21 cellular contexts compared by ENCODE assay signal in genomic region chr3:89184151-89184550, GRCh38.
A peak's percentile ranks its signal among the peaks of the same experiment; 100 is the strongest.
DNase-seq lines count a peak whose midpoint lies in the region; TF ChIP-seq lines count a peak whose summit lies in the region.
"Had no signal": no experiment of that assay in that cellular context is flagged by ENCODE, and none has a peak within 500 bp of the region (broad histone marks: within the 10 kb centered on the region; RNA-seq: fewer than 3 reads in every experiment).

No MANE protein-coding gene starts in this region.

- H4K20me1 ChIP-seq in osteoblast (ENCODE audit: insufficient read depth, low read length), result no peaks in the 10 kb centered on the region

- H3K36me3 ChIP-seq in SK-N-MC (ENCODE audit: insufficient read depth, low read length), result peaks cover 7% of the 10 kb centered on the region; the same call in 1 of the 2 replicates
- no peaks in the 10 kb centered on the region for H3K36me3 ChIP-seq in iPS-20b (ENCODE audit: insufficient read depth, low read depth, low read length)
- no peaks in the 10 kb centered on the region for H3K36me3 ChIP-seq in prostate gland
- no peaks in the 10 kb centered on the region for H3K36me3 ChIP-seq in osteoblast (ENCODE audit: insufficient read depth, low read length)
- H3K36me3 ChIP-seq: MG63 had no signal

- no peak for TF ChIP-seq POLR2A in prostate gland (IDR thresholded peaks at IDR 0.05)

- WGBS in prostate gland, result 30% methylated on average over 2 of the region's 2 CpGs

- peak; percentile 15 for DNase-seq in DMS 273 (lab: John Stamatoyannopoulos, UW; ENCODE audit: unreplicated experiment)
- no peak for DNase-seq in DMS 273 treated with DMSO at 0.1 percent for 48 hours (lab: John Stamatoyannopoulos, UW)
- peak; percentile 31 for DNase-seq in NCI-H1105 (lab: John Stamatoyannopoulos, UW)
- no peak for DNase-seq in SK-N-MC (ENCODE audit: low read depth, low spot score)
- no peak for DNase-seq in NCI-H1436 treated with DMSO at 0.1 percent for 48 hours (lab: John Stamatoyannopoulos, UW)
- DNase-seq in prostate gland (ENCODE audit: low spot score), result no peak
- no peak for DNase-seq in osteoblast (ENCODE audit: insufficient read length, low spot score, missing footprints)
- DNase-seq: 8988T, COR-L47, DMS153, GDM1, H9, IMR-90, Karpas-422, MG63, NCI-H1092 treated with DMSO at 0.1 percent for 48 hours, NCI-H187 treated with DMSO at 0.1 percent for 48 hours, NCI-H526 treated with DMSO at 0.1 percent for 48 hours, Right ventricle myocardium superior, SK-N-SH had no signal

- no peak overlapping the region for H2AFZ ChIP-seq in osteoblast (ENCODE audit: low read length)

- intact Hi-C loops in prostate gland (cut with DNase I), result no loop called here

- H3K27me3 ChIP-seq in iPS-20b (ENCODE audit: insufficient read depth, low read length), result no peaks in the 10 kb centered on the region
- no peaks in the 10 kb centered on the region for H3K27me3 ChIP-seq in prostate gland (replicated peaks; ENCODE audit: insufficient read depth)
- no peaks in the 10 kb centered on the region for H3K27me3 ChIP-seq in osteoblast (ENCODE audit: insufficient read depth, low read length)
- H3K27me3 ChIP-seq: MG63 had no signal

- H3K4me1 ChIP-seq in iPS-20b (ENCODE audit: insufficient read depth, low read length) (peaks cover 27% of the 10 kb centered on the region), prostate gland (replicated peaks) (no peaks in the 10 kb centered on the region), osteoblast (ENCODE audit: insufficient read depth, low read length) (peaks cover 14% of the 10 kb centered on the region)

- TF ChIP-seq CTCF in prostate gland (IDR thresholded peaks at IDR 0.05) (no peak), osteoblast (IDR thresholded peaks at IDR 0.05; ENCODE audit: extremely low read depth, low read depth, low read length) (no peak)

- H3K9ac ChIP-seq in SK-N-MC (ENCODE audit: insufficient read length) (no peak overlapping the region), iPS-20b (ENCODE audit: low read depth, low read length) (no peak overlapping the region)
- H3K9ac ChIP-seq: SK-N-SH had no signal

- H3K79me2 ChIP-seq in osteoblast (ENCODE audit: insufficient read depth, low read length), result no peaks in the 10 kb centered on the region

- H3K4me3 ChIP-seq in SK-N-MC, result no peak overlapping the region
- 0 out of 2 replicates have a peak overlapping the region, but pooled peaks have one; percentile 9 for H3K4me3 ChIP-seq in iPS-20b (ENCODE audit: low read length)
- H3K4me3 ChIP-seq in prostate gland, result no peak overlapping the region
- no peak overlapping the region for H3K4me3 ChIP-seq in osteoblast (ENCODE audit: insufficient read depth, low read length)
- H3K4me3 ChIP-seq: MG63 had no signal

- H3K4me2 ChIP-seq in osteoblast (ENCODE audit: insufficient read depth, low read length), result no peak overlapping the region
- H3K4me2 ChIP-seq: SK-N-SH had no signal

- H3K9me3 ChIP-seq in SK-N-MC (ENCODE audit: low read depth, low read length) (peaks cover 4% of the 10 kb centered on the region; the same call in 1 of the 2 replicates), iPS-20b (ENCODE audit: insufficient read depth, low read depth, low read length) (no peaks in the 10 kb centered on the region), prostate gland (no peaks in the 10 kb centered on the region), osteoblast (ENCODE audit: low read depth, low read length) (no peaks in the 10 kb centered on the region)
- H3K9me3 ChIP-seq: MG63, SK-N-SH had no signal

- H3K27ac ChIP-seq in SK-N-MC, result peak overlapping the region; percentile 58; the same call in 1 of the 2 replicates
- H3K27ac ChIP-seq in iPS-20b (ENCODE audit: low read length), result no peak overlapping the region
- H3K27ac ChIP-seq in prostate gland, result no peak overlapping the region
- H3K27ac ChIP-seq in osteoblast (ENCODE audit: low read depth, low read length), result no peak overlapping the region

Comparison
In these comparisons a context has a peak if more than half of its experiments do, and no peak if none do; other contexts are left out.
1. DNase-seq: peak in DMS 273 (single experiment) and NCI-H1105 (single experiment); none in DMS 273 treated with DMSO at 0.1 percent for 48 hours (single experiment), SK-N-MC (single experiment), NCI-H1436 treated with DMSO at 0.1 percent for 48 hours (single experiment), prostate gland (single experiment) and osteoblast (single experiment).